In genomic region chr11:34685864-34686263, GRCh38 we compare ENCODE assay signal across 21 cellular contexts.
"Had no signal": no experiment of that assay in that cellular context is flagged by ENCODE, and none has a peak within 500 bp of the region (broad histone marks: within the 10 kb centered on the region; RNA-seq: fewer than 3 reads in every experiment).

No MANE protein-coding gene starts in this region.

- H3K27ac Mint-ChIP-seq: activated naive CD4-positive, alpha-beta T cell treated with anti-CD3 and anti-CD28 coated beads, Interleukin-2, amount 50 U/mL, for 24 hours; immature natural killer cell; nephron progenitor cell; progenitor cell of endocrine pancreas had no signal

- H3K4me3 ChIP-seq: coronary artery, lower lobe of right lung, skin epidermis, tibial nerve, uterus had no signal

- H3K36me3 Mint-ChIP-seq: activated naive CD4-positive, alpha-beta T cell treated with anti-CD3 and anti-CD28 coated beads, Interleukin-2, amount 50 U/mL, for 24 hours; brain; immature natural killer cell; mesothelial cell of epicardium had no signal

- H3K27me3 ChIP-seq: tibial nerve, uterus had no signal

- H3K36me3 ChIP-seq: lower lobe of right lung, tibial nerve, uterus had no signal

- DNase-seq: activated CD4-positive, alpha-beta T cell treated with anti-CD3 and anti-CD28 coated beads, Interleukin-2, amount 50 U/mL, for 4 hours; activated CD4-positive, CD25-positive, alpha-beta regulatory T cell treated with anti-CD3 and anti-CD28 coated beads, Interleukin-2, amount 50 U/mL, for 72 hours; activated effector memory CD4-positive, alpha-beta T cell treated with Interleukin-2 at 50 U/mL for 16 hours; activated T-cell treated with anti-CD3 and anti-CD28 coated beads, Interleukin-2, amount 50 U/mL, for 4 hours; amygdala; head of caudate nucleus; immature natural killer cell; left colon; lower lobe of right lung; nephron progenitor cell; stimulated activated naive CD4-positive, alpha-beta T cell; T-helper 9 cell; uterus had no signal

- H3K4me1 Mint-ChIP-seq: activated naive CD4-positive, alpha-beta T cell treated with anti-CD3 and anti-CD28 coated beads, Interleukin-2, amount 50 U/mL, for 24 hours; brain; central memory CD8-positive, alpha-beta T cell; immature natural killer cell; nephron progenitor cell had no signal

- H3K27ac ChIP-seq: coronary artery, lower lobe of right lung, tibial nerve, uterus had no signal

- H3K27me3 Mint-ChIP-seq: activated naive CD4-positive, alpha-beta T cell treated with anti-CD3 and anti-CD28 coated beads, Interleukin-2, amount 50 U/mL, for 24 hours; brain; central memory CD8-positive, alpha-beta T cell; progenitor cell of endocrine pancreas had no signal

- H3K4me3 Mint-ChIP-seq: activated naive CD4-positive, alpha-beta T cell treated with anti-CD3 and anti-CD28 coated beads, Interleukin-2, amount 50 U/mL, for 24 hours; activated T-cell treated with anti-CD3 and anti-CD28 coated beads, Interleukin-2, amount 50 U/mL, for 4 hours; brain; central memory CD8-positive, alpha-beta T cell; immature natural killer cell; mesothelial cell of epicardium; nephron progenitor cell had no signal

- H3K9me3 ChIP-seq: lower lobe of right lung, tibial nerve, uterus had no signal

- H3K9me3 Mint-ChIP-seq: activated naive CD4-positive, alpha-beta T cell treated with anti-CD3 and anti-CD28 coated beads, Interleukin-2, amount 50 U/mL, for 24 hours; activated T-cell treated with anti-CD3 and anti-CD28 coated beads, Interleukin-2, amount 50 U/mL, for 4 hours; central memory CD8-positive, alpha-beta T cell; mesothelial cell of epicardium had no signal

- ATAC-seq: activated T-cell treated with anti-CD3 and anti-CD28 coated beads, Interleukin-2, amount 50 U/mL, for 4 hours; left colon had no signal

- H3K4me1 ChIP-seq: lower lobe of right lung, tibial nerve, uterus had no signal
